1 cellular context compared by ENCODE assay signal in genomic region chr19:10835754-10836477, GRCh38.
A peak's percentile ranks its signal among the peaks of the same experiment; 100 is the strongest.
TF ChIP-seq lines count a peak whose summit lies in the region.

Gene TMED1 (minus strand): TSS chr19:10836212. CDS start chr19:10836191, 21 bp downstream.

TF ChIP-seq in HepG2, 621 proteins besides CTCF, POLR2A, EP300 and RAD21 (continued from another document and continues in another):
- TF ChIP-seq ELK4 (CRISPR knock-in tag; IDR thresholded peaks at IDR 0.05; ENCODE audit: borderline replicate concordance) (no peak), ZKSCAN5 (CRISPR knock-in tag; IDR thresholded peaks at IDR 0.05) (no peak), ZNF770 (CRISPR knock-in tag; IDR thresholded peaks at IDR 0.05) (0 out of 2 replicates have a peak, but pooled peaks have one; percentile 43), EEA1 (CRISPR knock-in tag; IDR thresholded peaks at IDR 0.05; ENCODE audit: borderline replicate concordance) (no peak), ZNF34 (CRISPR knock-in tag; IDR thresholded peaks at IDR 0.05; ENCODE audit: borderline replicate concordance) (peak; percentile 82; the same call in 1 of the 2 replicates), ZSCAN29 (CRISPR knock-in tag; conservative IDR thresholded peaks at IDR 0.05) (peak; percentile 90; the same call in 1 of the 2 replicates), AGO1 (IDR thresholded peaks at IDR 0.05; ENCODE audit: low read depth, low read length, poor library complexity, severe bottlenecking) (peak; percentile 85), MIXL1 (CRISPR knock-in tag; IDR thresholded peaks at IDR 0.05) (no peak), SRSF1 (optimal IDR thresholded peaks at IDR 0.05; ENCODE audit: low read depth, low read length) (peak; percentile 4), HMG20A (CRISPR knock-in tag; IDR thresholded peaks at IDR 0.05; ENCODE audit: borderline replicate concordance) (no peak), BRCA1 (CRISPR knock-in tag; IDR thresholded peaks at IDR 0.05) (peak; percentile 13; the same call in 1 of the 2 replicates), ZMAT5 (CRISPR knock-in tag; IDR thresholded peaks at IDR 0.05; ENCODE audit: borderline replicate concordance, low read depth) (no peak), ZFP41 (CRISPR knock-in tag; IDR thresholded peaks at IDR 0.05; ENCODE audit: borderline replicate concordance) (no peak), CHD2 (IDR thresholded peaks at IDR 0.05; ENCODE audit: low read depth, low read length) (no peak), U2AF2 (IDR thresholded peaks at IDR 0.05; ENCODE audit: low read depth, low read length) (no peak), ZNF333 (CRISPR knock-in tag; IDR thresholded peaks at IDR 0.05; ENCODE audit: borderline replicate concordance) (no peak), ZNF549 (CRISPR knock-in tag; IDR thresholded peaks at IDR 0.05) (no peak), HNF1B (CRISPR knock-in tag; IDR thresholded peaks at IDR 0.05) (peak; percentile 62), KAT7 (CRISPR knock-in tag; IDR thresholded peaks at IDR 0.05; ENCODE audit: borderline replicate concordance) (no peak), SIN3B (IDR thresholded peaks at IDR 0.05; ENCODE audit: low read length) (no peak), HMGA1 (CRISPR knock-in tag; conservative IDR thresholded peaks at IDR 0.05) (no peak), MIER2 (CRISPR knock-in tag; IDR thresholded peaks at IDR 0.05) (no peak), TARDBP (CRISPR knock-in tag; IDR thresholded peaks at IDR 0.05) (peak; percentile 56; the same call in 1 of the 2 replicates), ZNF629 (CRISPR knock-in tag; conservative IDR thresholded peaks at IDR 0.05) (no peak), PAXIP1 (CRISPR knock-in tag; conservative IDR thresholded peaks at IDR 0.05) (peak; percentile 74), MAF1 (CRISPR knock-in tag; IDR thresholded peaks at IDR 0.05; ENCODE audit: borderline replicate concordance) (peak; percentile 18; the same call in 1 of the 2 replicates), ZNF343 (CRISPR knock-in tag; IDR thresholded peaks at IDR 0.05) (no peak), FOSL1 (CRISPR knock-in tag; IDR thresholded peaks at IDR 0.05; ENCODE audit: borderline replicate concordance) (no peak), ZNF83 (CRISPR knock-in tag; IDR thresholded peaks at IDR 0.05; ENCODE audit: borderline replicate concordance) (no peak), DNMT1 (CRISPR knock-in tag; IDR thresholded peaks at IDR 0.05) (no peak), ZNF674 (CRISPR knock-in tag; IDR thresholded peaks at IDR 0.05; ENCODE audit: low read depth) (no peak), NCOR1 (IDR thresholded peaks at IDR 0.05; ENCODE audit: borderline replicate concordance, low read length) (no peak; the same call in 1 of the 2 replicates), ZNF510 (CRISPR knock-in tag; IDR thresholded peaks at IDR 0.05; ENCODE audit: low read depth) (peak; percentile 98), ZNF331 (CRISPR knock-in tag; IDR thresholded peaks at IDR 0.05) (peak; percentile 51; the same call in 1 of the 2 replicates), ZNF710 (CRISPR knock-in tag; IDR thresholded peaks at IDR 0.05; ENCODE audit: borderline replicate concordance) (no peak), DNMT3B (CRISPR knock-in tag; conservative IDR thresholded peaks at IDR 0.05) (no peak), PRDM4 (CRISPR knock-in tag; IDR thresholded peaks at IDR 0.05; ENCODE audit: borderline replicate concordance) (no peak), ZFP36L2 (CRISPR knock-in tag; IDR thresholded peaks at IDR 0.05) (no peak), PCBP1 (IDR thresholded peaks at IDR 0.05; ENCODE audit: borderline replicate concordance, low read depth, low read length) (peak; percentile 87; the same call in 1 of the 2 replicates), ZNF280B (CRISPR knock-in tag; IDR thresholded peaks at IDR 0.05; ENCODE audit: borderline replicate concordance) (no peak), ZNF431 (CRISPR knock-in tag; IDR thresholded peaks at IDR 0.05; ENCODE audit: borderline replicate concordance, low read depth) (no peak), SATB2 (CRISPR knock-in tag; IDR thresholded peaks at IDR 0.05) (no peak), TCF7 (IDR thresholded peaks at IDR 0.05; ENCODE audit: low read depth) (no peak), KDM4B (CRISPR knock-in tag; IDR thresholded peaks at IDR 0.05) (no peak; the same call in 1 of the 2 replicates), GPN1 (CRISPR knock-in tag; IDR thresholded peaks at IDR 0.05; ENCODE audit: borderline replicate concordance) (no peak), HCFC1 (IDR thresholded peaks at IDR 0.05; ENCODE audit: low read depth, low read length) (no peak), NFYB (CRISPR knock-in tag; IDR thresholded peaks at IDR 0.05) (peak; percentile 70), SUZ12 (IDR thresholded peaks at IDR 0.05; ENCODE audit: low read depth, low read length) (no peak), ATF5 (CRISPR knock-in tag; IDR thresholded peaks at IDR 0.05; ENCODE audit: low read depth) (no peak; the same call in 1 of the 2 replicates), ARNT2 (CRISPR knock-in tag; IDR thresholded peaks at IDR 0.05; ENCODE audit: low read depth) (no peak; the same call in 1 of the 2 replicates), ZNF704 (CRISPR knock-in tag; IDR thresholded peaks at IDR 0.05; ENCODE audit: borderline replicate concordance) (no peak; the same call in 1 of the 2 replicates), ZNF235 (CRISPR knock-in tag; IDR thresholded peaks at IDR 0.05; ENCODE audit: borderline replicate concordance) (no peak; the same call in 1 of the 2 replicates), PHF21A (CRISPR knock-in tag; IDR thresholded peaks at IDR 0.05) (peak; percentile 71; the same call in 1 of the 2 replicates)
